ENCODE assay signal across 8 cellular contexts in genomic region chr14:73785336-73785833, GRCh38.
DNase-seq lines count a peak whose midpoint lies in the region; ATAC-seq and TF ChIP-seq lines count a peak whose summit lies in the region.

No MANE protein-coding gene starts in this region.

- peaks cover 30% of the 10 kb centered on the region; the same call in 1 of the 2 replicates for H3K79me2 ChIP-seq in SU-DHL-6 (ENCODE audit: insufficient read depth, low read length)
- peaks cover 56% of the 10 kb centered on the region for H3K79me2 ChIP-seq in fibroblast of lung (ENCODE audit: control insufficient read depth, insufficient read depth, low read length)

- H3F3A ChIP-seq in SU-DHL-6 (ENCODE audit: insufficient read depth): peaks cover 17% of the 10 kb centered on the region

- no peak overlapping the region for H4K8ac ChIP-seq in neuronal stem cell (ENCODE audit: low read depth, low read length)

- H2BK5ac ChIP-seq in neuronal stem cell (ENCODE audit: low read length): no peak overlapping the region

- H3K27ac ChIP-seq in SU-DHL-6 (ENCODE audit: low read depth, low read length) (peak overlapping the region; percentile 59), fibroblast of lung (ENCODE audit: insufficient read depth, low read length) (peak overlapping the region; percentile 97), neuronal stem cell (replicated peaks; ENCODE audit: low read length) (no peak overlapping the region)

- H4K91ac ChIP-seq in neuronal stem cell (ENCODE audit: low read depth, low read length, poor library complexity): no peak overlapping the region

- no peak overlapping the region for H2BK120ac ChIP-seq in neuronal stem cell (ENCODE audit: low read depth, low read length)

- in situ Hi-C loops in HAP-1 (cut with MboI; ENCODE audit: low sequenced_read_pairs): no loop called here

- no peak overlapping the region for H3K4ac ChIP-seq in neuronal stem cell (ENCODE audit: low read length)

- H3K18ac ChIP-seq in neuronal stem cell (ENCODE audit: low read length): peak overlapping the region; percentile 35

- H2AK5ac ChIP-seq in neuronal stem cell (ENCODE audit: low read depth, low read length): no peak overlapping the region

- H3K9me2 ChIP-seq in SU-DHL-6 (replicated peaks; ENCODE audit: insufficient read depth, low read length): no peaks in the 10 kb centered on the region

- ATAC-seq in GM18519 (IDR thresholded peaks at IDR 0.05; ENCODE audit: low FRiP score, unreplicated experiment): no peak

- H3K27me3 ChIP-seq in HAP-1 (ENCODE audit: low read depth): no peaks in the 10 kb centered on the region
- H3K27me3 ChIP-seq in SU-DHL-6 (ENCODE audit: low read length): no peaks in the 10 kb centered on the region
- no peaks in the 10 kb centered on the region for H3K27me3 ChIP-seq in fibroblast of lung (ENCODE audit: control insufficient read depth, insufficient read depth, low read length)
- peaks cover 0 to 27% (median 0%) of the 10 kb centered on the region in 3 experiments for H3K27me3 ChIP-seq in neuronal stem cell (ENCODE audit: control insufficient read depth in 3 of 3, insufficient read depth in 3 of 3, low read depth in 1 of 3, low read length in 3 of 3)

- peak overlapping the region; percentile 46 for H3K4me3 ChIP-seq in HAP-1
- peak overlapping the region; percentile 77 for H3K4me3 ChIP-seq in SU-DHL-6 (ENCODE audit: insufficient read depth, low read length, poor library complexity, severe bottlenecking)
- H3K4me3 ChIP-seq in fibroblast of lung (replicated peaks in 1 of 4; ENCODE audit: control extremely low read depth in 1 of 4, insufficient read depth in 1 of 4, low read depth in 3 of 4, low read length in 4 of 4): peak overlapping the region; percentile 64 to 75 (median 74)
- peak overlapping the region; percentile 65 to 89 for H3K4me3 ChIP-seq in neuronal stem cell (ENCODE audit: low read length in 2 of 2)

- TF ChIP-seq CTCF in SU-DHL-6 (IDR thresholded peaks at IDR 0.05; ENCODE audit: insufficient read depth, low read length, poor library complexity, severe bottlenecking): no peak
- TF ChIP-seq CTCF in fibroblast of lung (conservative IDR thresholded peaks at IDR 0.05 in 1 of 2, IDR thresholded peaks at IDR 0.05 in 1 of 2; ENCODE audit: low read depth in 1 of 2, low read length in 2 of 2): no peak

- H3K23ac ChIP-seq in neuronal stem cell (ENCODE audit: low read depth, low read length, poor library complexity): no peak overlapping the region

- H4K20me1 ChIP-seq in SU-DHL-6 (ENCODE audit: low read depth, low read length): no peaks in the 10 kb centered on the region; the same call in 1 of the 2 replicates
- H4K20me1 ChIP-seq in fibroblast of lung (ENCODE audit: control insufficient read depth, extremely low read depth, insufficient read depth, low read length): no peaks in the 10 kb centered on the region

- H2BK15ac ChIP-seq in neuronal stem cell (ENCODE audit: low read length): no peak overlapping the region

- H3K9me3 ChIP-seq in HAP-1 (no peaks in the 10 kb centered on the region), SU-DHL-6 (ENCODE audit: insufficient read depth, low read length) (no peaks in the 10 kb centered on the region), fibroblast of lung (ENCODE audit: control insufficient read depth, insufficient read depth, low read depth, low read length) (no peaks in the 10 kb centered on the region), neuronal stem cell (replicated peaks in 1 of 2; ENCODE audit: control insufficient read depth in 2 of 2, insufficient read depth in 1 of 2, low read depth in 1 of 2, low read length in 2 of 2) (peaks cover 0 to under 1% of the 10 kb centered on the region in 2 donors)

- DNase-seq in CD1c-positive myeloid dendritic cell (ENCODE audit: extremely low spot score): peak; percentile 91
- DNase-seq in HAP-1 (ENCODE audit: low spot score in 2 of 2): peak; percentile 60 to 75
- DNase-seq in fibroblast of lung (ENCODE audit: low read depth in 2 of 2): peak; percentile 93 to 96
- peak; percentile 70 for DNase-seq in neuronal stem cell (ENCODE audit: low spot score)
- DNase-seq in DMS153 (lab: John Stamatoyannopoulos, UW): no peak
- no peak for DNase-seq in stimulated activated CD4-positive, alpha-beta T cell treated with anti-CD3 and anti-CD28 coated beads, Interleukin-4, amount 100 ng/mL, for 1 hour

- H3K36me3 ChIP-seq in HAP-1 (replicated peaks): 0 out of 2 replicates have a peak, but pooled peaks cover 3% of the 10 kb centered on the region
- H3K36me3 ChIP-seq in SU-DHL-6 (ENCODE audit: low read length): no peaks in the 10 kb centered on the region
- no peaks in the 10 kb centered on the region for H3K36me3 ChIP-seq in fibroblast of lung (ENCODE audit: control insufficient read depth, insufficient read depth, low read length)
- H3K36me3 ChIP-seq in neuronal stem cell (replicated peaks in 1 of 2; ENCODE audit: control insufficient read depth in 2 of 2, insufficient read depth in 2 of 2, low read length in 2 of 2): no peaks in the 10 kb centered on the region

- no peak overlapping the region for H3K14ac ChIP-seq in neuronal stem cell (ENCODE audit: low read length)

- H2BK12ac ChIP-seq in neuronal stem cell (ENCODE audit: low read length): no peak overlapping the region

- H3K4me2 ChIP-seq in SU-DHL-6 (ENCODE audit: low read depth, low read length, poor library complexity, severe bottlenecking): peak overlapping the region; percentile 94
- peak overlapping the region; percentile 100 for H3K4me2 ChIP-seq in fibroblast of lung (ENCODE audit: extremely low read depth, insufficient read depth, low read length)
- peak overlapping the region; percentile 69 for H3K4me2 ChIP-seq in neuronal stem cell (ENCODE audit: insufficient read depth, low read length, poor library complexity, severe bottlenecking)

- no CpG with 5 or more reads among the region's 8 CpGs for WGBS in neuronal stem cell (ENCODE audit: extremely low coverage in 2 of 2, insufficient read length in 2 of 2, insufficient replicate concordance in 1 of 2), 2 donors

- peaks cover 37% of the 10 kb centered on the region for H3K4me1 ChIP-seq in HAP-1
- H3K4me1 ChIP-seq in fibroblast of lung (ENCODE audit: control insufficient read depth, extremely low read depth, insufficient read depth, low read length): peaks cover 41% of the 10 kb centered on the region
- H3K4me1 ChIP-seq in neuronal stem cell (ENCODE audit: control insufficient read depth in 2 of 2, insufficient read depth in 1 of 2, low read depth in 1 of 2, low read length in 2 of 2): peaks cover 39 to 43% of the 10 kb centered on the region in 2 donors

- H2AFZ ChIP-seq in SU-DHL-6 (ENCODE audit: low read depth, low read length, severe bottlenecking) (no peak overlapping the region), fibroblast of lung (ENCODE audit: low read length) (no peak overlapping the region), neuronal stem cell (ENCODE audit: low read length) (peak overlapping the region; percentile 92)

- H3K9ac ChIP-seq in SU-DHL-6 (ENCODE audit: low read length) (peak overlapping the region; percentile 73), fibroblast of lung (ENCODE audit: insufficient read depth, low read length) (peak overlapping the region; percentile 96), neuronal stem cell (ENCODE audit: low read depth, low read length, poor library complexity) (no peak overlapping the region)

- H3K79me1 ChIP-seq in neuronal stem cell (ENCODE audit: low read depth, low read length): no peaks in the 10 kb centered on the region

Comparison
In these comparisons a context has a peak if more than half of its experiments do, and no peak if none do; other contexts are left out.
1. DNase-seq: peak in CD1c-positive myeloid dendritic cell (single experiment), HAP-1 (2 of 2), fibroblast of lung (2 of 2) and neuronal stem cell (single experiment); none in DMS153 (single experiment) and stimulated activated CD4-positive, alpha-beta T cell treated with anti-CD3 and anti-CD28 coated beads, Interleukin-4, amount 100 ng/mL, for 1 hour (single experiment).
2. Peak in every context shown above with its lines, with median percentiles within 50 percentile points of each other: H3K4me3 ChIP-seq and H3K4me2 ChIP-seq.